Comparison of ENCODE assay signal across 7 cellular contexts in the genomic region with DNA sequence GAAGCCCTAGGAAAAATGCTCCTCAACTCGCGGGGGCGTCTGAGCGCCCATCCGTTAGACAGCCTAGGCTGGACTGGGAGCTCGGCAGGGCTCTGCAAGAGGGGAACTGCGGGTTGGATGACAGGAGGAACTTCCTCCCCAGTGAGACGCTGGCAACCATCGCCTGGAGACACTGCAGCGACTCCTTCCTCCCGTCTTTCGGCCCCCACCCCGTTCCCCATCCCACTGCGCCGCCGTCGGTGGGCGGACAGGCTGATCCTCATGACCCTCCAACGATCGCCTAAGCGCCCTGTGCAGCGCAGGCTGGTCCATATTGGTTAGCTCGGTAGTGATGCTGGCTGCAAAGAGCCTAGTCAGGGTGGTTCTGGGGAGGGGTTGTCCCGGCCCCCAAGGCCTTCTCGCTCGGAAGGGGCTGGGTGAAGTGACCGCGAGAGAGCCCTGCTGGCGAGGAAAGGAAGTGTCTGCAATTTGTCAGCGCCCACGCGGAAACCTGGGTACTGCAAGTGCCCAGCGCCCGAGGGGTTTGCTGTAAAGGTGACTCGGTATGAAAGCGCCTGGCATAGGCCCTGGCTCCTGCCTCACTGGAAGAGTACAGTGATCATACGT. TPM values are rescaled to one million over a fixed set of nuclear protein-coding genes. Genes with fewer than 3 reads are reported as not detected.
A peak's percentile ranks its signal among the peaks of the same experiment; 100 is the strongest.
DNase-seq lines count a peak whose midpoint lies in the region; ATAC-seq and TF ChIP-seq lines count a peak whose summit lies in the region.

No MANE protein-coding gene starts in this region.

- POLR2A ChIA-PET in activated CD8-positive, alpha-beta T cell treated with anti-CD3 and anti-CD28 coated beads, Interleukin-2, amount 10 ng/mL, durations not matched to agents 7 days and 5 days (lab: Charles Lee) = no interaction called here

- H3K4me1 ChIP-seq in esophagus squamous epithelium (peaks cover 13 to 24% (median 19%) of the 10 kb centered on the region in 3 donors), osteoblast (ENCODE audit: insufficient read depth, low read length) (peaks cover 3% of the 10 kb centered on the region)

- H3K9me3 Mint-ChIP-seq in activated CD8-positive, alpha-beta T cell treated with anti-CD3 and anti-CD28 coated beads, Interleukin-2, amount 10 ng/mL, durations not matched to agents 7 days and 5 days (ENCODE audit: insufficient read depth) = no peaks in the 10 kb centered on the region

- H3K9me3 ChIP-seq in esophagus squamous epithelium (no peaks in the 10 kb centered on the region), osteoblast (ENCODE audit: low read depth, low read length) (no peaks in the 10 kb centered on the region)

- peak overlapping the region; percentile 83 for H3K4me2 ChIP-seq in osteoblast (ENCODE audit: insufficient read depth, low read length)

- H3K27me3 Mint-ChIP-seq in activated CD8-positive, alpha-beta T cell treated with anti-CD3 and anti-CD28 coated beads, Interleukin-2, amount 10 ng/mL, durations not matched to agents 7 days and 5 days (ENCODE audit: low read depth) = peaks cover 44% of the 10 kb centered on the region

- H3K27me3 ChIP-seq in esophagus squamous epithelium = peaks cover 0 to 71% (median 0%) of the 10 kb centered on the region in 4 donors
- H3K27me3 ChIP-seq in osteoblast (ENCODE audit: insufficient read depth, low read length) = peaks cover 84% of the 10 kb centered on the region

- no peaks in the 10 kb centered on the region for H4K20me1 ChIP-seq in osteoblast (ENCODE audit: insufficient read depth, low read length)

- peaks cover 19% of the 10 kb centered on the region for H3K4me1 Mint-ChIP-seq in activated CD8-positive, alpha-beta T cell treated with anti-CD3 and anti-CD28 coated beads, Interleukin-2, amount 10 ng/mL, durations not matched to agents 7 days and 5 days (ENCODE audit: low read depth)

- CTCF ChIA-PET in activated CD8-positive, alpha-beta T cell treated with anti-CD3 and anti-CD28 coated beads, Interleukin-2, amount 10 ng/mL, durations not matched to agents 7 days and 5 days (lab: Charles Lee) = interaction anchor here (1.0 to 1.8 kb wide), 2 partner anchors 15 to 23 kb away, joined by 5 to 11 read pairs; no protein-coding TSS in a partner anchor

- TF ChIP-seq CTCF in esophagus squamous epithelium (IDR thresholded peaks at IDR 0.05) = peak in 4 of 6 experiments; percentile 32 to 66 (median 42)
- TF ChIP-seq CTCF in osteoblast (IDR thresholded peaks at IDR 0.05; ENCODE audit: extremely low read depth, low read depth, low read length) = peak; percentile 35

- peak overlapping the region; percentile 76 for H2AFZ ChIP-seq in osteoblast (ENCODE audit: low read length)

- DNase-seq in NCI-H2227 treated with DMSO at 0.1 percent for 48 hours (lab: John Stamatoyannopoulos, UW) (peak; percentile 20), esophagus squamous epithelium (lab: John Stamatoyannopoulos, UW) (no peak), osteoblast (ENCODE audit: insufficient read length, low spot score, missing footprints) (peak; percentile 85), pons (ENCODE audit: low spot score) (no peak)
- peak; percentile 58 for DNase-seq in activated CD8-positive, alpha-beta T cell treated with anti-CD3 and anti-CD28 coated beads, Interleukin-2, amount 10 ng/mL, durations not matched to agents 7 days and 5 days

- no peak for TF ChIP-seq POLR2A in esophagus squamous epithelium (IDR thresholded peaks at IDR 0.05)

- no peaks in the 10 kb centered on the region for H3K36me3 ChIP-seq in esophagus squamous epithelium
- H3K36me3 ChIP-seq in osteoblast (ENCODE audit: insufficient read depth, low read length) = no peaks in the 10 kb centered on the region

- WGBS in esophagus squamous epithelium, 2 donors = 0 to 2% methylated on average over 7 to 21 of the region's 37 CpGs

- no peaks in the 10 kb centered on the region for H3K36me3 Mint-ChIP-seq in activated CD8-positive, alpha-beta T cell treated with anti-CD3 and anti-CD28 coated beads, Interleukin-2, amount 10 ng/mL, durations not matched to agents 7 days and 5 days (ENCODE audit: low read depth)

- peak overlapping the region; percentile 36 to 78 (median 54) for H3K4me3 ChIP-seq in esophagus squamous epithelium
- H3K4me3 ChIP-seq in osteoblast (ENCODE audit: insufficient read depth, low read length) = peak overlapping the region; percentile 67

- peak overlapping the region; percentile 77 for H3K4me3 Mint-ChIP-seq in activated CD8-positive, alpha-beta T cell treated with anti-CD3 and anti-CD28 coated beads, Interleukin-2, amount 10 ng/mL, durations not matched to agents 7 days and 5 days

- peak overlapping the region in 1 of 4 donors; percentile 54 for H3K27ac ChIP-seq in esophagus squamous epithelium
- H3K27ac ChIP-seq in osteoblast (ENCODE audit: low read depth, low read length) = no peak overlapping the region

- H3K79me2 ChIP-seq in osteoblast (ENCODE audit: insufficient read depth, low read length) = no peaks in the 10 kb centered on the region

- intact Hi-C loops in esophagus squamous epithelium (cut with DNase I) = loop anchor here (5.0 kb wide), 1 partner anchor 68 kb away; a partner anchor contains a TSS

- H3K27ac Mint-ChIP-seq in activated CD8-positive, alpha-beta T cell treated with anti-CD3 and anti-CD28 coated beads, Interleukin-2, amount 10 ng/mL, durations not matched to agents 7 days and 5 days = no peak overlapping the region

- ATAC-seq in GM18502 (IDR thresholded peaks at IDR 0.05; ENCODE audit: poor library complexity, unreplicated experiment) (peak; percentile 37), HG02642 (IDR thresholded peaks at IDR 0.05; ENCODE audit: poor library complexity, unreplicated experiment) (peak; percentile 42)
- ATAC-seq in activated CD8-positive, alpha-beta T cell treated with anti-CD3 and anti-CD28 coated beads, Interleukin-2, amount 10 ng/mL, durations not matched to agents 7 days and 5 days = peak; percentile 49

RNA-seq across cellular contexts. Expression of a gene that starts 0.6 kb away (rescaled TPM):
- total RNA-seq in activated CD8-positive, alpha-beta T cell treated with anti-CD3 and anti-CD28 coated beads, Interleukin-2, amount 10 ng/mL, durations not matched to agents 7 days and 5 days = 1 to 10 TPM; 5.7 to 6.1 TPM
- total RNA-seq in esophagus squamous epithelium = 1 to 10 TPM in 3 of 4 donors, under 1 TPM in 1; 0.83 to 5.0 (median 1.5) TPM
- under 0.01 TPM in 1 of 2 replicates, not detected in the other for total RNA-seq in osteoblast

RNA-seq across cellular contexts. Expression of a gene that starts 11.7 kb away (rescaled TPM):
- not detected for total RNA-seq in activated CD8-positive, alpha-beta T cell treated with anti-CD3 and anti-CD28 coated beads, Interleukin-2, amount 10 ng/mL, durations not matched to agents 7 days and 5 days
- total RNA-seq in esophagus squamous epithelium (10 to 100 TPM in 1 of 4 donors, 1 to 10 TPM in 3; 5.1 to 10.2 (median 7.6) TPM), osteoblast (not detected in 2 replicates)

RNA-seq across cellular contexts. Expression of a gene that starts 21.7 kb away (rescaled TPM):
- total RNA-seq in activated CD8-positive, alpha-beta T cell treated with anti-CD3 and anti-CD28 coated beads, Interleukin-2, amount 10 ng/mL, durations not matched to agents 7 days and 5 days = under 1 TPM; 0.50 to 0.55 TPM
- total RNA-seq in esophagus squamous epithelium (10 to 100 TPM in 2 of 4 donors, 1 to 10 TPM in 2; 5.6 to 23.1 (median 9.7) TPM), osteoblast (under 0.01 and 0.29 TPM in 2 replicates)

RNA-seq across cellular contexts. Expression of a gene that starts 59.8 kb away (rescaled TPM):
- 10 to 100 TPM in 1 of 2 experiments, 1 to 10 TPM in 1; 9.1 to 10.2 TPM for total RNA-seq in activated CD8-positive, alpha-beta T cell treated with anti-CD3 and anti-CD28 coated beads, Interleukin-2, amount 10 ng/mL, durations not matched to agents 7 days and 5 days
- 10 to 100 TPM in 1 of 4 donors, 1 to 10 TPM in 3; 5.2 to 16.4 (median 6.7) TPM for total RNA-seq in esophagus squamous epithelium
- total RNA-seq in osteoblast = 10.6 and 10.9 TPM in 2 replicates

Comparison
In these comparisons a context has a peak if more than half of its experiments do, and no peak if none do; other contexts are left out.
1. DNase-seq: peak in NCI-H2227 treated with DMSO at 0.1 percent for 48 hours (single experiment), activated CD8-positive, alpha-beta T cell treated with anti-CD3 and anti-CD28 coated beads, Interleukin-2, amount 10 ng/mL, durations not matched to agents 7 days and 5 days (single experiment) and osteoblast (single experiment); none in esophagus squamous epithelium (single experiment) and pons (single experiment).
2. Peak in every context shown above with its lines, with median percentiles within 50 percentile points of each other: ATAC-seq.